In the genomic region with DNA sequence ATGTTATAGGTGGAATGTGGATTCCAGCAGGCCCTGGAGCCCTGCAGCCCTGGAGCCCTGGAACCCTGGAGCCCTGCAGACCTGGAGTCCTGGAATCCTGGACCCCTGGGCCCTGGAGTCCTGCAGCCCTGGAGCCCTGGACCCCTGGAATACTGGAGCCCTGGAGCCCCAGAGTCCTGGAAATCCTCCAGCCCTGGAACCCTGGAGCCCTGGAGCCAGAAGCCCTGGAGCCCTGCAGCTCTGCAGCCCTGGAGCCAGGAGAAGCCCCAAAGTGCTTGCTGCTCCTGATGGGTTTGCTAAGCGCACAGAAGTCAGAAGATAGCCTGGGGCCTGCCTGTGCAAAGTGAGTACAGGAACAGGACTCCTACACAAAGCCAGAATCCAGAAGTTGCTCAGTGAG, we compare ENCODE assay signal across 28 cellular contexts.
"Had no signal": no experiment of that assay in that cellular context is flagged by ENCODE, and none has a peak within 500 bp of the region (broad histone marks: within the 10 kb centered on the region; RNA-seq: fewer than 3 reads in every experiment).

No MANE protein-coding gene starts in this region.

- H3K27ac Mint-ChIP-seq: stimulated activated effector memory CD8-positive, alpha-beta T cell treated with anti-CD3 and anti-CD28 coated beads, Interleukin-12 subunit alpha, Interleukin-12 subunit beta, amount 100 ng/mL, for 72 hours; stimulated activated memory B cell treated with anti-CD40 and anti-IgM and Interleukin-4, amounts not matched to agents 10 μg/mL and 1 μg/mL and 100 μg/mL, for 72 hours; stimulated activated naive B cell treated with anti-CD40 and anti-IgM and Interleukin-4, amounts not matched to agents 10 μg/mL and 1 μg/mL and 100 μg/mL, for 72 hours; stimulated activated naive CD8-positive, alpha-beta T cell treated with anti-CD3 and anti-CD28 coated beads, Interleukin-15, amount 100 ng/mL, for 72 hours; stimulated activated naive CD8-positive, alpha-beta T cell treated with anti-CD3 and anti-CD28 coated beads, Interleukin-15, Interleukin-2, amounts not matched to agents 100 ng/mL and 50 ng/mL, for 24 hours; type B pancreatic cell had no signal

- H3K9me3 ChIP-seq: stomach, testis, thoracic aorta, thyroid gland, tibial artery, transverse colon, upper lobe of left lung, upper lobe of right lung, uterus, vagina had no signal

- FAIRE-seq: urothelium cell line had no signal

- ATAC-seq: stimulated activated effector memory CD8-positive, alpha-beta T cell treated with anti-CD3 and anti-CD28 coated beads, Interleukin-12 subunit alpha, Interleukin-12 subunit beta, amount 100 ng/mL, for 72 hours; stimulated activated memory B cell treated with anti-CD40 and anti-IgM and Interleukin-4, amounts not matched to agents 10 μg/mL and 1 μg/mL and 100 μg/mL, for 72 hours; stimulated activated naive B cell treated with anti-CD40 and anti-IgM and Interleukin-4, amounts not matched to agents 10 μg/mL and 1 μg/mL and 100 μg/mL, for 72 hours; stimulated activated naive CD8-positive, alpha-beta T cell treated with anti-CD3 and anti-CD28 coated beads, Interleukin-15, amount 100 ng/mL, for 72 hours; stimulated activated naive CD8-positive, alpha-beta T cell treated with anti-CD3 and anti-CD28 coated beads, Interleukin-15, Interleukin-2, amounts not matched to agents 100 U/mL and 50 U/mL, for 24 hours; upper lobe of right lung had no signal

- H3K4me1 ChIP-seq: suprapubic skin, testis, thyroid gland, tibial artery, upper lobe of left lung, upper lobe of right lung, uterus, vagina had no signal

- H3K27ac ChIP-seq: stomach, suprapubic skin, testis, thoracic aorta, thyroid gland, tibial artery, tibial nerve, transverse colon, upper lobe of left lung, upper lobe of right lung, uterus, vagina had no signal

- H3K36me3 Mint-ChIP-seq: stimulated activated effector memory CD8-positive, alpha-beta T cell treated with anti-CD3 and anti-CD28 coated beads, Interleukin-12 subunit alpha, Interleukin-12 subunit beta, amount 100 ng/mL, for 72 hours; stimulated activated memory B cell treated with anti-CD40 and anti-IgM and Interleukin-4, amounts not matched to agents 10 μg/mL and 1 μg/mL and 100 μg/mL, for 72 hours; type B pancreatic cell had no signal

- H3K9me3 Mint-ChIP-seq: stimulated activated naive CD8-positive, alpha-beta T cell treated with anti-CD3 and anti-CD28 coated beads, Interleukin-15, amount 100 ng/mL, for 72 hours; stimulated activated naive CD8-positive, alpha-beta T cell treated with anti-CD3 and anti-CD28 coated beads, Interleukin-15, Interleukin-2, amounts not matched to agents 100 ng/mL and 50 ng/mL, for 24 hours had no signal

- DNase-seq: stimulated activated CD4-positive, alpha-beta T cell treated with anti-CD3 and anti-CD28 coated beads, Interleukin-2, amount 100 ng/mL, for 48 hours; stimulated activated CD4-positive, alpha-beta T cell treated with anti-CD3 and anti-CD28 coated beads, Interleukin-4, amount 100 ng/mL, for 1 hour; stimulated activated CD4-positive, alpha-beta T cell treated with anti-CD3 and anti-CD28 coated beads, Interleukin-4, amount 100 ng/mL, for 24 hours; stimulated activated CD4-positive, alpha-beta T cell treated with anti-CD3 and anti-CD28 coated beads, Interleukin-4, amount 100 ng/mL, for 4 hours; stimulated activated CD8-positive, alpha-beta memory T cell treated with anti-CD3 and anti-CD28 coated beads, Interleukin-4, amount 100 ng/mL, for 48 hours; stimulated activated naive B cell treated with anti-CD40 and anti-IgM and Interleukin-4, amounts not matched to agents 10 μg/mL and 1 μg/mL and 100 μg/mL, for 72 hours; stimulated activated naive CD4-positive, alpha-beta T cell; stimulated activated naive CD4-positive, alpha-beta T cell treated with Interleukin-2 at 50 U/mL for 16 hours; stimulated activated naive CD8-positive, alpha-beta T cell treated with anti-CD3 and anti-CD28 coated beads, Interleukin-15, amount 100 ng/mL, for 72 hours; stimulated activated naive CD8-positive, alpha-beta T cell treated with anti-CD3 and anti-CD28 coated beads, Interleukin-15, Interleukin-2, amounts not matched to agents 100 U/mL and 50 U/mL, for 24 hours; stomach; substantia nigra; testis; thyroid gland; tibial artery; transverse colon; upper lobe of left lung; upper lobe of right lung; uterus had no signal

- H3K27me3 ChIP-seq: testis, thyroid gland, transverse colon, upper lobe of left lung, upper lobe of right lung, uterus, vagina had no signal

- H3K36me3 ChIP-seq: stomach, suprapubic skin, thoracic aorta, thyroid gland, tibial artery, tibial nerve, transverse colon, upper lobe of left lung, upper lobe of right lung, uterus, vagina had no signal

- H3K4me3 Mint-ChIP-seq: stimulated activated effector memory CD8-positive, alpha-beta T cell treated with anti-CD3 and anti-CD28 coated beads, Interleukin-12 subunit alpha, Interleukin-12 subunit beta, amount 100 ng/mL, for 72 hours; stimulated activated memory B cell treated with anti-CD40 and anti-IgM and Interleukin-4, amounts not matched to agents 10 μg/mL and 1 μg/mL and 100 μg/mL, for 72 hours; stimulated activated naive B cell treated with anti-CD40 and anti-IgM and Interleukin-4, amounts not matched to agents 10 μg/mL and 1 μg/mL and 100 μg/mL, for 72 hours; stimulated activated naive CD8-positive, alpha-beta T cell treated with anti-CD3 and anti-CD28 coated beads, Interleukin-15, amount 100 ng/mL, for 72 hours; stimulated activated naive CD8-positive, alpha-beta T cell treated with anti-CD3 and anti-CD28 coated beads, Interleukin-15, Interleukin-2, amounts not matched to agents 100 ng/mL and 50 ng/mL, for 24 hours; type B pancreatic cell had no signal

- H3K4me3 ChIP-seq: stomach, suprapubic skin, thoracic aorta, thyroid gland, tibial artery, tibial nerve, transverse colon, upper lobe of left lung, upper lobe of right lung, uterus, vagina had no signal
